9 cellular contexts compared by ENCODE assay signal in the genomic region with DNA sequence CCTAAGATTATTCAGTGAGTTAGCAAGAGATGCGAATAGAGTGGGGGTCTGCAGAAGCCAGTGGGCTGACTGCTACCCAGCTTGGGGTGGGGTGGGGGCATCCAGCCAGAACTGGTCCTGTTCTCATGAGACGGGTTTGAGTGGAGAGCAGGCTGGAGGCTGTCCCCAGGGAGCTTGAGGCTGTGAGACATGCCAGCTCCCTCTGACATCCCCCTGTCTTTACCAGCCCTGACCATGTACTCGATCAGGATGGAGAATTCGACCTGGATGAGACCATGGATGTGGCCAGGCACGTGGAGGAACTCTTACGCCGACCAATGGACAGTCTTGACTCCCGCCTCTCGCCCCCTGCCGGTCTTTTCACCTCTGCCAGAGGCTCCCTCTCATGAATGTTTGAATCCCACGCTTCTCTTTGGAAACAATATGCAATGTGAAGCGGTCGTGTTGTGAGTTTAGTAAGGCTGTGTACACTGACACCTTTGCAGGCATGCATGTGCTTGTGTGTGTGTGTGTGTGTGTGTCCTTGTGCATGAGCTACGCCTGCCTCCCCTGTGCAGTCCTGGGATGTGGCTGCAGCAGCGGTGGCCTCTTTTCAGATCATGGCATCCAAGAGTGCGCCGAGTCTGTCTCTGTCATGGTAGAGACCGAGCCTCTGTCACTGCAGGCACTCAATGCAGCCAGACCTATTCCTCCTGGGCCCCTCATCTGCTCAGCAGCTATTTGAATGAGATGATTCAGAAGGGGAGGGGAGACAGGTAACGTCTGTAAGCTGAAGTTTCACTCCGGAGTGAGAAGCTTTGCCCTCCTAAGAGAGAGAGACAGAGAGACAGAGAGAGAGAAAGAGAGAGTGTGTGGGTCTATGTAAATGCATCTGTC. TPM values are rescaled to one million over a fixed set of nuclear protein-coding genes. Genes with fewer than 3 reads are reported as not detected.
A peak's percentile ranks its signal among the peaks of the same experiment; 100 is the strongest.
DNase-seq lines count a peak whose midpoint lies in the region; ATAC-seq and TF ChIP-seq lines count a peak whose summit lies in the region.
"Had no signal": no experiment of that assay in that cellular context is flagged by ENCODE, and none has a peak within 500 bp of the region (broad histone marks: within the 10 kb centered on the region; RNA-seq: fewer than 3 reads in every experiment).

No MANE protein-coding gene starts in this region.

- H3K4me1 ChIP-seq in CD4-positive, alpha-beta memory T cell (ENCODE audit: insufficient read depth, low read length), result peaks cover 62% of the 10 kb centered on the region
- H3K4me1 ChIP-seq in NT2/D1 (ENCODE audit: insufficient read depth, insufficient read length), result peaks cover 16% of the 10 kb centered on the region
- no peaks in the 10 kb centered on the region for H3K4me1 ChIP-seq in endodermal cell (ENCODE audit: control insufficient read depth, insufficient read depth, low read length)
- peaks cover 23% of the 10 kb centered on the region for H3K4me1 ChIP-seq in ovary (ENCODE audit: insufficient read depth)

- peaks cover 20 to 71% of the 10 kb centered on the region in 2 donors for H3K36me3 Mint-ChIP-seq in CD4-positive, alpha-beta memory T cell
- peaks cover 4% of the 10 kb centered on the region for H3K36me3 Mint-ChIP-seq in endodermal cell (ENCODE audit: low read depth)
- peaks cover 5% of the 10 kb centered on the region for H3K36me3 Mint-ChIP-seq in progenitor cell of endocrine pancreas (ENCODE audit: insufficient read depth)

- in situ Hi-C loops in GM13976 (cut with MboI; ENCODE audit: low sequenced_read_pairs, unreplicated experiment), result no loop called here

- H3K9me3 Mint-ChIP-seq in CD4-positive, alpha-beta memory T cell, result peaks cover 0 to 5% (median 0%) of the 10 kb centered on the region in 8 donors
- H3K9me3 Mint-ChIP-seq in endodermal cell (no peaks in the 10 kb centered on the region), progenitor cell of endocrine pancreas (ENCODE audit: low read depth) (no peaks in the 10 kb centered on the region)

- peaks cover 56% of the 10 kb centered on the region for H3K36me3 ChIP-seq in CD4-positive, alpha-beta memory T cell (ENCODE audit: insufficient read depth, low read length)
- H3K36me3 ChIP-seq in NT2/D1 (ENCODE audit: insufficient read depth, insufficient read length, low read length) (peaks cover 21% of the 10 kb centered on the region), endodermal cell (ENCODE audit: control insufficient read depth, insufficient read depth, low read length) (peaks cover 5% of the 10 kb centered on the region), ovary (no peaks in the 10 kb centered on the region)

- 81 to 89% methylated on average over 15 to 20 of the region's 20 CpGs for WGBS in endodermal cell (ENCODE audit: insufficient coverage in 1 of 2, insufficient read length in 1 of 2), 2 experiments
- WGBS in ovary, 3 donors, result 44 to 49% (median 48%) methylated on average over 20 of the region's 20 CpGs

- H3K27ac Mint-ChIP-seq in CD4-positive, alpha-beta memory T cell, result peak overlapping the region; percentile 49 to 91 (median 86)
- H3K27ac Mint-ChIP-seq in endodermal cell (no peak overlapping the region), progenitor cell of endocrine pancreas (no peak overlapping the region)

- H3K9ac ChIP-seq in NT2/D1 (ENCODE audit: insufficient read length, low read depth) (peak overlapping the region; percentile 7), endodermal cell (ENCODE audit: extremely low read depth, low read length, poor library complexity, severe bottlenecking) (no peak overlapping the region)

- CTCF ChIA-PET in CD4-positive, alpha-beta memory T cell (lab: Charles Lee; ENCODE audit: partially characterized antibody), result interaction anchor here (0.6 to 21.6 kb wide), 12 partner anchors 8 to 217 kb away, joined by 3 to 504 read pairs (median 8); partner anchors contain the start of genes CAVIN1 and STAT5A

- TF ChIP-seq CTCF in endodermal cell (conservative IDR thresholded peaks at IDR 0.05), result peak; percentile 57
- peak in 1 of 3 donors; percentile 20 for TF ChIP-seq CTCF in ovary (IDR thresholded peaks at IDR 0.05)
- TF ChIP-seq CTCF in progenitor cell of endocrine pancreas (IDR thresholded peaks at IDR 0.05; ENCODE audit: unreplicated experiment), result no peak
- no peak for TF ChIP-seq CTCF in GM13976 (IDR thresholded peaks at IDR 0.05; ENCODE audit: borderline replicate concordance, control extremely low read depth, extremely low read depth, insufficient read depth, missing control alignments)

- no peaks in the 10 kb centered on the region for H3K27me3 Mint-ChIP-seq in CD4-positive, alpha-beta memory T cell
- H3K27me3 Mint-ChIP-seq in endodermal cell (ENCODE audit: insufficient read depth), result peaks cover 1% of the 10 kb centered on the region
- H3K27me3 Mint-ChIP-seq in progenitor cell of endocrine pancreas, result peaks cover 24% of the 10 kb centered on the region

- H3K4me3 Mint-ChIP-seq in CD4-positive, alpha-beta memory T cell, result peak overlapping the region in 7 of 8 donors; percentile 9 to 80 (median 42)
- H3K4me3 Mint-ChIP-seq in endodermal cell (no peak overlapping the region), progenitor cell of endocrine pancreas (ENCODE audit: low read depth) (no peak overlapping the region)

- no peaks in the 10 kb centered on the region for H3K9me3 ChIP-seq in CD4-positive, alpha-beta memory T cell (ENCODE audit: control insufficient read depth in 1 of 2, low read length in 2 of 2)
- H3K9me3 ChIP-seq in NT2/D1 (ENCODE audit: insufficient read depth, low read length) (no peaks in the 10 kb centered on the region), endodermal cell (ENCODE audit: control insufficient read depth, low read length) (no peaks in the 10 kb centered on the region), ovary (no peaks in the 10 kb centered on the region)

- POLR2A ChIA-PET in CD4-positive, alpha-beta memory T cell (lab: Charles Lee; ENCODE audit: partially characterized antibody), result interaction anchor here (0.8 to 10.0 kb wide), 12 partner anchors 8 to 225 kb away, joined by 3 to 59 read pairs (median 4); partner anchors contain the start of genes NAGLU, STAT3, STAT5A and STAT5B

- intact Hi-C loops in CD4-positive, alpha-beta memory T cell (cut with micrococcal nuclease), result loop anchor here (5.0 kb wide), 1 partner anchor 33 kb away; the partner anchor contains the start of gene STAT5B
- intact Hi-C loops in ovary (cut with DNase I), result loop anchor here in 1 of 4 donors (5.0 kb wide), 1 partner anchor 207 kb away; no protein-coding TSS in a partner anchor

- TF ChIP-seq EP300 in ovary (IDR thresholded peaks at IDR 0.05), result no peak

- no peak for DNase-seq in CD4-positive, alpha-beta memory T cell
- DNase-seq in NT2/D1 (ENCODE audit: low read depth, low spot score) (no peak), endodermal cell (peak; percentile 82), ovary (peak in 4 of 5 donors; percentile 50 to 69 (median 58)), progenitor cell of endocrine pancreas (ENCODE audit: low spot score, unreplicated experiment) (no peak), GM13976 (ENCODE audit: low spot score) (no peak), COR-L47 (lab: John Stamatoyannopoulos, UW) (no peak)

- ATAC-seq in HG02970 (IDR thresholded peaks at IDR 0.05; ENCODE audit: low FRiP score, unreplicated experiment), result no peak
- ATAC-seq: HCT116 had no signal

- no peak overlapping the region for H3K4me3 ChIP-seq in CD4-positive, alpha-beta memory T cell (ENCODE audit: low read length in 2 of 2)
- H3K4me3 ChIP-seq in NT2/D1 (ENCODE audit: insufficient read length, low read depth) (no peak overlapping the region), endodermal cell (ENCODE audit: low read length) (no peak overlapping the region), ovary (no peak overlapping the region)

- H3K27me3 ChIP-seq in CD4-positive, alpha-beta memory T cell (ENCODE audit: insufficient read depth, low read length), result no peaks in the 10 kb centered on the region
- no peaks in the 10 kb centered on the region for H3K27me3 ChIP-seq in NT2/D1 (ENCODE audit: insufficient read depth, insufficient read length)
- no peaks in the 10 kb centered on the region for H3K27me3 ChIP-seq in endodermal cell (ENCODE audit: control insufficient read depth, insufficient read depth, low read length, poor library complexity, severe bottlenecking)
- H3K27me3 ChIP-seq in ovary, result no peaks in the 10 kb centered on the region

- no peak for TF ChIP-seq POLR2A in ovary (IDR thresholded peaks at IDR 0.05)

- H3K4me1 Mint-ChIP-seq in CD4-positive, alpha-beta memory T cell, result peaks cover 36 to 62% (median 48%) of the 10 kb centered on the region in 4 donors
- H3K4me1 Mint-ChIP-seq in endodermal cell (peaks cover 21% of the 10 kb centered on the region), progenitor cell of endocrine pancreas (ENCODE audit: low read depth) (peaks cover 18% of the 10 kb centered on the region)

- no peak overlapping the region for H3K27ac ChIP-seq in CD4-positive, alpha-beta memory T cell (ENCODE audit: low read depth, low read length)
- H3K27ac ChIP-seq in endodermal cell (ENCODE audit: low read depth, low read length), result no peak overlapping the region
- peak overlapping the region; percentile 71 to 92 for H3K27ac ChIP-seq in ovary

RNA-seq across cellular contexts. Expression of gene STAT5A, which starts 22.2 kb away (rescaled TPM):
- total RNA-seq in CD4-positive, alpha-beta memory T cell, result 100 to 1,000 TPM; 130 to 133 TPM
- polyA plus RNA-seq in CD4-positive, alpha-beta memory T cell, result 10 to 100 TPM; 66.7 to 94.6 TPM
- total RNA-seq in endodermal cell (1 to 10 TPM; 3.5 to 4.8 TPM), ovary (10 to 100 TPM; 43.1 to 82.8 (median 51.6) TPM), progenitor cell of endocrine pancreas (0.74 and 1.4 TPM in 2 replicates)
- polyA plus RNA-seq in endodermal cell (2013, experiment 1 of 2), result 2.5 TPM
- 2.2 TPM for polyA plus RNA-seq in endodermal cell (2013, experiment 2 of 2)
- polyA plus RNA-seq in ovary, result 10 to 100 TPM; 19.5 to 22.2 TPM

RNA-seq across cellular contexts. Expression of gene STAT5B, which starts 34.3 kb away (rescaled TPM):
- total RNA-seq in CD4-positive, alpha-beta memory T cell, result 100 to 1,000 TPM; 244 to 261 TPM
- 100 to 1,000 TPM in 1 of 2 donors, 10 to 100 TPM in 1; 91.3 to 146 TPM for polyA plus RNA-seq in CD4-positive, alpha-beta memory T cell
- total RNA-seq in endodermal cell, result 10 to 100 TPM; 35.7 to 51.4 TPM
- 49.5 TPM for polyA plus RNA-seq in endodermal cell (2013, experiment 1 of 2)
- 41.3 TPM for polyA plus RNA-seq in endodermal cell (2013, experiment 2 of 2)
- 100 to 1,000 TPM in 4 of 7 donors, 10 to 100 TPM in 3; 66.7 to 176 (median 128) TPM for total RNA-seq in ovary
- 100 to 1,000 TPM in 1 of 2 donors, 10 to 100 TPM in 1; 66.1 to 108 TPM for polyA plus RNA-seq in ovary
- 43.3 and 46.8 TPM in 2 replicates for total RNA-seq in progenitor cell of endocrine pancreas

Comparison
In these comparisons a context has a peak if more than half of its experiments do, and no peak if none do; other contexts are left out.
1. DNase-seq: peak in endodermal cell (single experiment) and ovary (4 of 5); none in CD4-positive, alpha-beta memory T cell (0 of 5), NT2/D1 (single experiment), progenitor cell of endocrine pancreas (single experiment), GM13976 (single experiment) and COR-L47 (single experiment).
2. H3K27ac ChIP-seq: peak in ovary (2 of 2); none in CD4-positive, alpha-beta memory T cell (single experiment) and endodermal cell (single experiment).
3. H3K27ac Mint-ChIP-seq: peak in CD4-positive, alpha-beta memory T cell (7 of 7); none in endodermal cell (single experiment) and progenitor cell of endocrine pancreas (single experiment).
4. H3K4me3 Mint-ChIP-seq: peak in CD4-positive, alpha-beta memory T cell (7 of 8); none in endodermal cell (single experiment) and progenitor cell of endocrine pancreas (single experiment).
5. RNA of gene STAT5A, which starts 22.2 kb away (total RNA-seq): 130 to 133 TPM in CD4-positive, alpha-beta memory T cell and 43.1 to 82.8 TPM in ovary; 3.5 to 4.8 TPM in endodermal cell and 0.74 to 1.4 TPM in progenitor cell of endocrine pancreas; every median in the first group is over 4 times any median in the second.